Comparison of ENCODE assay signal across 9 cellular contexts in the genomic region with DNA sequence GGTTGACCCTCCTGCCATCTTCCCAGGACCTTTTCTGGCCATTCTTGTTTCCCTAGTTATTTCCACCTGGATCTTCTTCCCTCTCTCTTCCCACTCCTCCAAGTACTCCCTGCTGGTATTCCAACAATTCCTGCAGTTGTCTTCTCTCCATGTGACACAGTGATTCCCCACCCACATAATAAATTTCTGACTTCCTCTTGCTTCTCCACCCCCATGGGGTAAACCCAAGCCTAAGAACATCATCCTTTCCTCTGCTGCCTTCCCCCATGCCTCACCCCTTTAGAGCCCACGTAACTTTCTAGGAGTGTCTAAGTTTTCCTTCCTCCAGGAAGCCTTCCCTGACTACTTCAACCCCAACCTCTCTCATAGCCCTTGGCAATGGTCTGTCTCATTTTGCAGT.
"Had no signal": no experiment of that assay in that cellular context is flagged by ENCODE, and none has a peak within 500 bp of the region (broad histone marks: within the 10 kb centered on the region; RNA-seq: fewer than 3 reads in every experiment).

No MANE protein-coding gene starts in this region.

- H3K4me3 Mint-ChIP-seq: HFFc6, IgD-negative memory B cell had no signal

- H3K4me3 ChIP-seq: GM23248 had no signal

- H2AFZ ChIP-seq: GM23248 had no signal

- H3K27ac ChIP-seq: GM23248, HL-60 had no signal

- FAIRE-seq: H54, HepG2 had no signal

- H3K27ac Mint-ChIP-seq: H9, HFFc6, IgD-negative memory B cell had no signal

- ATAC-seq: HepG2 had no signal

- DNase-seq: GM23248, GOT3, H9, HCEC 1CT, HFFc6 had no signal

- H3K36me3 Mint-ChIP-seq: IgD-negative memory B cell had no signal

- H3K9ac ChIP-seq: GM23248 had no signal

- H3K9me3 Mint-ChIP-seq: H9, HFFc6, IgD-negative memory B cell had no signal
